Comparison of ENCODE assay signal across 8 cellular contexts in the genomic region with DNA sequence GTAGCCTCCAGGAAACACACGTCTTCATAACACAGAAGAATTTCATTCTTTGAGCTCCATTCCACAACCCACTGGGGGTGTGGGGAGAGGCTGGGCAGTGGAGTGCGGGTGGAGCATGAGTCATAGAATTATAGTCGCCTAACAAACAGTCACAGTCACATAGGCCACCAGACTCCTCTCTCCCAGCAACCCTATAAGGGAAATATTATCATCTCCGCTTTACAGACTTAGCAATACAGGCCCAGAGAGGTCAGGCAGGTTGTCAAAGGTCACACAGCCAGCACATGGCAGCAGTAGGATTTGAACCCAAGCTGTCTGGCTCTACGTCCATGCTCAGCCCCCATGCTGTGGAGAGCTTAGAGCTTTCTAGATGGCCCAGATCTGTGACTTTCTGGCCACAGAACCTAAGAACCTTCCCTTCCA. TPM values are rescaled to one million over a fixed set of nuclear protein-coding genes. Genes with fewer than 3 reads are reported as not detected.
DNase-seq lines count a peak whose midpoint lies in the region; ATAC-seq and TF ChIP-seq lines count a peak whose summit lies in the region.

No MANE protein-coding gene starts in this region.

- TF ChIP-seq EP300 in esophagus muscularis mucosa (IDR thresholded peaks at IDR 0.05), result no peak

- TF ChIP-seq POLR2A in esophagus muscularis mucosa (IDR thresholded peaks at IDR 0.05; ENCODE audit: low read depth), result no peak

- peak; percentile 74 for DNase-seq in Caki2 (ENCODE audit: low read depth)
- no peak for DNase-seq in NT2/D1 (ENCODE audit: low read depth, low spot score)
- DNase-seq in esophagus muscularis mucosa (ENCODE audit: extremely low spot score), result no peak
- no peak for DNase-seq in activated effector memory CD4-positive, alpha-beta T cell treated with Interleukin-2 at 50 U/mL for 16 hours
- DNase-seq in DMS153 (lab: John Stamatoyannopoulos, UW), result no peak

- H3K9me3 ChIP-seq in NT2/D1 (ENCODE audit: insufficient read depth, low read length) (no peaks in the 10 kb centered on the region), esophagus muscularis mucosa (no peaks in the 10 kb centered on the region)

- H3K4me1 ChIP-seq in NT2/D1 (ENCODE audit: insufficient read depth, insufficient read length), result peaks cover 12% of the 10 kb centered on the region
- peaks cover 8 to 22% (median 15%) of the 10 kb centered on the region in 4 donors for H3K4me1 ChIP-seq in esophagus muscularis mucosa
- no peaks in the 10 kb centered on the region for H3K4me1 ChIP-seq in rectal smooth muscle tissue (ENCODE audit: control insufficient read depth, insufficient read depth, low read length)

- H3K36me3 ChIP-seq in NT2/D1 (ENCODE audit: insufficient read depth, insufficient read length, low read length) (no peaks in the 10 kb centered on the region), esophagus muscularis mucosa (no peaks in the 10 kb centered on the region), rectal smooth muscle tissue (ENCODE audit: control insufficient read depth, insufficient read depth, low read length) (no peaks in the 10 kb centered on the region)

- TF ChIP-seq CTCF in esophagus muscularis mucosa (IDR thresholded peaks at IDR 0.05), result no peak

- H3K9ac ChIP-seq in NT2/D1 (ENCODE audit: insufficient read length, low read depth), result peak overlapping the region; percentile 1
- H3K9ac ChIP-seq in rectal smooth muscle tissue (ENCODE audit: low read length), result no peak overlapping the region

- H3K27me3 ChIP-seq in NT2/D1 (ENCODE audit: insufficient read depth, insufficient read length), result no peaks in the 10 kb centered on the region
- no peaks in the 10 kb centered on the region for H3K27me3 ChIP-seq in esophagus muscularis mucosa
- H3K27me3 ChIP-seq in rectal smooth muscle tissue (ENCODE audit: control insufficient read depth, insufficient read depth, low read length), result no peaks in the 10 kb centered on the region

- H3K27ac ChIP-seq in esophagus muscularis mucosa (replicated peaks in 1 of 4) (peak overlapping the region; percentile 16 to 34 (median 24)), rectal smooth muscle tissue (ENCODE audit: low read depth, low read length) (peak overlapping the region; percentile 0)

- ATAC-seq in HG03354 (IDR thresholded peaks at IDR 0.05; ENCODE audit: poor library complexity, severe bottlenecking, unreplicated experiment), result no peak
- no peak for ATAC-seq in GM18519 (IDR thresholded peaks at IDR 0.05; ENCODE audit: low FRiP score, unreplicated experiment)

- intact Hi-C loops in esophagus muscularis mucosa (cut with DNase I), result no loop called here

- in situ Hi-C loops in Caki2 (cut with HindIII; ENCODE audit: low pct_unique_long_range_greater_than_20kb, low sequenced_read_pairs), result no loop called here

- 48% methylated on average over 4 of the region's 5 CpGs for WGBS in esophagus muscularis mucosa

- H3K4me3 ChIP-seq in NT2/D1 (ENCODE audit: insufficient read length, low read depth) (no peak overlapping the region), esophagus muscularis mucosa (no peak overlapping the region), rectal smooth muscle tissue (ENCODE audit: low read length) (no peak overlapping the region)

RNA-seq across cellular contexts. Expression of a gene that starts 10.6 kb away (rescaled TPM):
- total RNA-seq in Caki2 (2014; rRNA removed; shearing (Covaris generic); ENCODE audit: low replicate concordance), result 105 and 111 TPM in 2 replicates
- 10 to 100 TPM; 28.7 to 88.3 (median 36.8) TPM for total RNA-seq in esophagus muscularis mucosa
